16 cellular contexts compared by ENCODE assay signal in the genomic region with DNA sequence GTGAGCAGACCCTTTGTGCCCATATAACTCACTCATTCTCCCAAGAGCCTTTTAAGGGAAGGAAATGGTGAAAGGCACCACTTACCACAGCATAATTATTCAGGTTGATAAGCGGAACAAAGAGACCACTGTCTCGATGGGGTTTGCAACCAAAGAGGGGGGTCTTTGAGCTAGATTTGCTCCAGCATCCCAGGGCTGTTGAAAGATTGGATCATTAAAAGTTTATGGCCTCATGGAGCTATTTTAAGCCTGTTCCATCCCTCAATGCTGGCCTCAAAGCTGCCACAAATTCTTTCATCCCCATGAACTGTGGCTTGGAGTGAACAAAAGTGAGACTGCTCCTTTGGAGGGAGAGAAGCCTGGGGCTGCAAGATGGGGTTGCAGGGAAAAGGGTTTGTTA.
"Had no signal": no experiment of that assay in that cellular context is flagged by ENCODE, and none has a peak within 500 bp of the region (broad histone marks: within the 10 kb centered on the region; RNA-seq: fewer than 3 reads in every experiment).

No MANE protein-coding gene starts in this region.

- H3K27me3 Mint-ChIP-seq: activated CD4-positive, alpha-beta T cell treated with anti-CD3 and anti-CD28 coated beads, Interleukin-2, amount 10 ng/mL, durations not matched to agents 7 days and 5 days; effector memory CD8-positive, alpha-beta T cell; naive thymus-derived CD4-positive, alpha-beta T cell had no signal

- H3K36me3 ChIP-seq: gastroesophageal sphincter, right lobe of liver, thoracic aorta had no signal

- H3K9me3 Mint-ChIP-seq: activated CD4-positive, alpha-beta T cell treated with anti-CD3 and anti-CD28 coated beads, Interleukin-2, amount 10 ng/mL, durations not matched to agents 7 days and 5 days; effector memory CD8-positive, alpha-beta T cell; T-helper 2 cell treated with Interferon-gamma antibody and Interleukin-4, amounts not matched to agents 5 μg/mL and 100 μg/mL, for 36 hours had no signal

- H3K27ac ChIP-seq: epithelial cell of prostate, gastroesophageal sphincter, right lobe of liver, thoracic aorta had no signal

- H3K27ac Mint-ChIP-seq: activated CD4-positive, alpha-beta T cell treated with anti-CD3 and anti-CD28 coated beads, Interleukin-2, amount 10 ng/mL, durations not matched to agents 7 days and 5 days; activated naive CD8-positive, alpha-beta T cell; effector memory CD8-positive, alpha-beta T cell; naive thymus-derived CD4-positive, alpha-beta T cell; T-helper 2 cell treated with Interferon-gamma antibody and Interleukin-4, amounts not matched to agents 5 μg/mL and 100 μg/mL, for 36 hours had no signal

- H3K27me3 ChIP-seq: gastroesophageal sphincter, right lobe of liver had no signal

- H3K36me3 Mint-ChIP-seq: activated naive CD8-positive, alpha-beta T cell; naive thymus-derived CD4-positive, alpha-beta T cell had no signal

- H3K9me3 ChIP-seq: gastroesophageal sphincter, right lobe of liver, thoracic aorta had no signal

- H3K4me3 Mint-ChIP-seq: activated CD4-positive, alpha-beta T cell treated with anti-CD3 and anti-CD28 coated beads, Interleukin-2, amount 10 ng/mL, durations not matched to agents 7 days and 5 days; activated naive CD8-positive, alpha-beta T cell; effector memory CD8-positive, alpha-beta T cell; naive thymus-derived CD4-positive, alpha-beta T cell; T-helper 2 cell treated with Interferon-gamma antibody and Interleukin-4, amounts not matched to agents 5 μg/mL and 100 μg/mL, for 36 hours had no signal

- DNase-seq: activated CD4-positive, alpha-beta T cell treated with anti-CD3 and anti-CD28 coated beads, Interleukin-2, amount 10 ng/mL, durations not matched to agents 7 days and 5 days; activated CD8-positive, alpha-beta memory T cell treated with anti-CD3 and anti-CD28 coated beads, Interleukin-2, amount 50 U/mL, for 48 hours; activated gamma-delta T cell treated with Interleukin-2 at 50 U/mL for 16 hours; amniotic stem cell; dermis blood vessel endothelial cell; effector memory CD8-positive, alpha-beta T cell; naive thymus-derived CD4-positive, alpha-beta T cell; nucleus accumbens; right lobe of liver; SW 1271 had no signal

- H3K4me3 ChIP-seq: gastroesophageal sphincter, lung, right lobe of liver, thoracic aorta had no signal

- H3K4me1 ChIP-seq: gastroesophageal sphincter, right lobe of liver had no signal
